ENCODE assay signal across 1 cellular context in genomic region chr6:39681566-39682250, GRCh38.
TF ChIP-seq lines count a peak whose summit lies in the region.

No MANE protein-coding gene starts in this region.

TF ChIP-seq in IMR-90, 13 proteins besides CTCF, POLR2A, EP300 and RAD21 (continued from another document):
- TF ChIP-seq MAZ (IDR thresholded peaks at IDR 0.05; ENCODE audit: borderline replicate concordance, low read depth, low read length) (no peak), USF2 (IDR thresholded peaks at IDR 0.05; ENCODE audit: low read depth, low read length) (no peak)
